ENCODE assay signal across 12 cellular contexts in genomic region chr2:83055338-83056010, GRCh38.
A peak's percentile ranks its signal among the peaks of the same experiment; 100 is the strongest.
DNase-seq lines count a peak whose midpoint lies in the region; ATAC-seq and TF ChIP-seq lines count a peak whose summit lies in the region.
"Had no signal": no experiment of that assay in that cellular context is flagged by ENCODE, and none has a peak within 500 bp of the region (broad histone marks: within the 10 kb centered on the region; RNA-seq: fewer than 3 reads in every experiment).

No MANE protein-coding gene starts in this region.

- no peak for ATAC-seq in GM21529 (IDR thresholded peaks at IDR 0.05; ENCODE audit: unreplicated experiment)
- ATAC-seq: activated CD8-positive, alpha-beta T cell treated with anti-CD3 and anti-CD28 coated beads for 36 hours; K562; naive thymus-derived CD8-positive, alpha-beta T cell had no signal

- TF ChIP-seq CTCF in cardiac fibroblast (IDR thresholded peaks at IDR 0.05; ENCODE audit: low read depth, low read length) = no peak

- CTCF ChIA-PET in HEK293T (lab: Yijun Ruan, JAX) = no interaction called here

- POLR2A ChIA-PET in HEK293T (lab: Yijun Ruan, JAX) = no interaction called here

- H3K4me3 ChIP-seq in cardiac fibroblast (replicated peaks in 1 of 2; ENCODE audit: low read depth in 2 of 2, low read length in 2 of 2) = no peak overlapping the region
- H3K4me3 ChIP-seq: K562 had no signal

- DNase-seq in AG08396 (ENCODE audit: low spot score) = peak; percentile 14
- peak; percentile 86 for DNase-seq in HT1080 (ENCODE audit: low read depth)
- DNase-seq in cardiac fibroblast (ENCODE audit: low read depth in 2 of 2) = peak; percentile 90 to 92
- peak; percentile 96 for DNase-seq in kidney tubule cell (ENCODE audit: low spot score)
- no peak for DNase-seq in NCI-H2029 treated with DMSO at 0.1 percent for 48 hours (lab: John Stamatoyannopoulos, UW)
- no peak for DNase-seq in GF-D8 (lab: John Stamatoyannopoulos, UW)
- DNase-seq in HEK293T (ENCODE audit: extremely low spot score) = no peak
- DNase-seq: activated CD8-positive, alpha-beta T cell treated with anti-CD3 and anti-CD28 coated beads for 36 hours; CD4-positive, CD25-positive, alpha-beta regulatory T cell; naive thymus-derived CD8-positive, alpha-beta T cell had no signal

TF ChIP-seq in HEK293T, 16 proteins besides CTCF, POLR2A, EP300 and RAD21:
- TF ChIP-seq L3MBTL2 (conservative IDR thresholded peaks at IDR 0.05) (no peak), HDGF (IDR thresholded peaks at IDR 0.05; ENCODE audit: borderline replicate concordance) (no peak), BHLHE40 (IDR thresholded peaks at IDR 0.05; ENCODE audit: borderline replicate concordance) (no peak), PKNOX1 (IDR thresholded peaks at IDR 0.05) (no peak), FOXK2 (IDR thresholded peaks at IDR 0.05) (no peak)

Comparison
In these comparisons a context has a peak if more than half of its experiments do, and no peak if none do; other contexts are left out.
1. DNase-seq: peak in AG08396 (single experiment), HT1080 (single experiment), cardiac fibroblast (2 of 2) and kidney tubule cell (single experiment); none in NCI-H2029 treated with DMSO at 0.1 percent for 48 hours (single experiment), GF-D8 (single experiment) and HEK293T (single experiment).